ENCODE assay signal across 8 cellular contexts in the genomic region with DNA sequence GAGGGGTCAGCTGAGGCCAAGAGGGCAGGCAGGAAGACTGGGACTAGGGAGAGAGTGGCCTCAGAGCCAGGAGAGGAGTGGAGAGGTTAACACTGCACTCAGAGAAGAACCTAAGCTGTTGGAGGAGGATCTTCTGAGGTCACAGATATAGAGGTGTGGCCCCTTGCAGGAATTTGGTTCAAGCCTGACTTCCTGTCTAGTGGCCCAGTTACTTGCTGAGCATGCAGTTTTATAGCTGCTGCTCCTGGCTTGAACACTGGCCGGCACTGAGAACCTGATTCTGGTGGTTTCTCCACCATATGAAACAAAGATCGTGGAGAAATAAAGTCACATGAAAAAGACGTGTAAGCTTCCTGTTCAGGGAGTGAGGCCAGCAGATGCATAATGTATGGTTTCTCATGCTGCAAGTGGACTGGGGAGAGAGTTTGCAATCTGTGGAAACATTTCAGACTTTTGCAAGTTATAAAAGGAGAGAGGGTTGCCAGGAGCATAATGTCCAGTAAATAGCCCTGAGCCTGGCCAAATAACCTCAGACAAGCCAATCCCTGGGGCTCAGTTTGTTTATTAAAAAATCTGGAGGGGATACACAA.
DNase-seq lines count a peak whose midpoint lies in the region; ATAC-seq, FAIRE-seq and TF ChIP-seq lines count a peak whose summit lies in the region.

No MANE protein-coding gene starts in this region.

- no peak overlapping the region for H3K27ac ChIP-seq in CD4-positive, alpha-beta memory T cell (ENCODE audit: low read depth, low read length)
- H3K27ac ChIP-seq in pancreas: peak overlapping the region in 1 of 4 donors; percentile 20

- CTCF ChIA-PET in CD4-positive, alpha-beta memory T cell (lab: Charles Lee; ENCODE audit: partially characterized antibody): interaction anchor here (1.1 kb wide), 1 partner anchor 13 kb away, joined by 3 read pairs; no protein-coding TSS in a partner anchor
- CTCF ChIA-PET in WTC11 (lab: Charles Lee): no interaction called here

- H3K27ac Mint-ChIP-seq in CD4-positive, alpha-beta memory T cell: peak overlapping the region; percentile 43 to 93 (median 90)
- peak overlapping the region; percentile 83 to 88 (median 84) for H3K27ac Mint-ChIP-seq in IgD-negative memory B cell
- peak overlapping the region; percentile 83 to 86 for H3K27ac Mint-ChIP-seq in effector memory CD8-positive, alpha-beta T cell
- no peak overlapping the region for H3K27ac Mint-ChIP-seq in WTC11

- FAIRE-seq in pancreas (lab: Jason Lieb, UNC): no peak
- no peak for FAIRE-seq in D721Med (lab: Jason Lieb, UNC)

- H3K27me3 Mint-ChIP-seq in CD4-positive, alpha-beta memory T cell: no peaks in the 10 kb centered on the region
- H3K27me3 Mint-ChIP-seq in IgD-negative memory B cell (no peaks in the 10 kb centered on the region), WTC11 (ENCODE audit: low read depth) (no peaks in the 10 kb centered on the region)
- H3K27me3 Mint-ChIP-seq in effector memory CD8-positive, alpha-beta T cell: no peaks in the 10 kb centered on the region

- no peak for TF ChIP-seq CTCF in pancreas (IDR thresholded peaks at IDR 0.05)
- no peak for TF ChIP-seq CTCF in D721Med (IDR thresholded peaks at IDR 0.05; ENCODE audit: insufficient read depth, missing control alignments)
- TF ChIP-seq CTCF in WTC11 (IDR thresholded peaks at IDR 0.05): no peak

- peaks cover 24 to 49% (median 40%) of the 10 kb centered on the region in 4 donors for H3K4me1 Mint-ChIP-seq in CD4-positive, alpha-beta memory T cell
- H3K4me1 Mint-ChIP-seq in IgD-negative memory B cell (peaks cover 40 to 44% (median 41%) of the 10 kb centered on the region in 3 donors), WTC11 (peaks cover 2% of the 10 kb centered on the region)
- peaks cover 50 to 56% of the 10 kb centered on the region in 2 donors for H3K4me1 Mint-ChIP-seq in effector memory CD8-positive, alpha-beta T cell (ENCODE audit: low read depth in 2 of 2)

- H3K36me3 ChIP-seq in CD4-positive, alpha-beta memory T cell (ENCODE audit: insufficient read depth, low read length): no peaks in the 10 kb centered on the region
- H3K36me3 ChIP-seq in pancreas: no peaks in the 10 kb centered on the region

- peak overlapping the region in 7 of 8 donors; percentile 40 to 80 (median 75) for H3K4me3 Mint-ChIP-seq in CD4-positive, alpha-beta memory T cell
- H3K4me3 Mint-ChIP-seq in IgD-negative memory B cell (peak overlapping the region in 3 of 4 donors; percentile 59 to 86 (median 62)), WTC11 (no peak overlapping the region)
- H3K4me3 Mint-ChIP-seq in effector memory CD8-positive, alpha-beta T cell: peak overlapping the region; percentile 59

- no peaks in the 10 kb centered on the region for H3K9me3 ChIP-seq in CD4-positive, alpha-beta memory T cell (ENCODE audit: control insufficient read depth in 1 of 2, low read length in 2 of 2)
- H3K9me3 ChIP-seq in pancreas: no peaks in the 10 kb centered on the region

- POLR2A ChIA-PET in CD4-positive, alpha-beta memory T cell (lab: Charles Lee; ENCODE audit: partially characterized antibody): interaction anchor here (1.1 to 1.6 kb wide), 2 partner anchors 35 to 83 kb away, joined by 3 to 6 read pairs; a partner anchor contains a TSS
- POLR2A ChIA-PET in WTC11 (lab: Charles Lee): no interaction called here

- H3K27me3 ChIP-seq in CD4-positive, alpha-beta memory T cell (ENCODE audit: insufficient read depth, low read length): no peaks in the 10 kb centered on the region
- H3K27me3 ChIP-seq in pancreas: no peaks in the 10 kb centered on the region

- peaks cover 3 to 13% of the 10 kb centered on the region in 2 donors for H3K36me3 Mint-ChIP-seq in CD4-positive, alpha-beta memory T cell
- peaks cover 6% of the 10 kb centered on the region for H3K36me3 Mint-ChIP-seq in IgD-negative memory B cell
- peaks cover 10% of the 10 kb centered on the region for H3K36me3 Mint-ChIP-seq in effector memory CD8-positive, alpha-beta T cell (ENCODE audit: insufficient read depth)
- H3K36me3 Mint-ChIP-seq in WTC11: no peaks in the 10 kb centered on the region

- no peak overlapping the region for H3K4me3 ChIP-seq in CD4-positive, alpha-beta memory T cell (ENCODE audit: low read length in 2 of 2)
- no peak overlapping the region for H3K4me3 ChIP-seq in pancreas

- peaks cover 0 to 3% (median 0%) of the 10 kb centered on the region in 8 donors for H3K9me3 Mint-ChIP-seq in CD4-positive, alpha-beta memory T cell
- no peaks in the 10 kb centered on the region for H3K9me3 Mint-ChIP-seq in IgD-negative memory B cell
- no peaks in the 10 kb centered on the region for H3K9me3 Mint-ChIP-seq in effector memory CD8-positive, alpha-beta T cell
- H3K9me3 Mint-ChIP-seq in WTC11: no peaks in the 10 kb centered on the region

- ATAC-seq in GM19452 (IDR thresholded peaks at IDR 0.05; ENCODE audit: unreplicated experiment): peak; percentile 68
- ATAC-seq in effector memory CD8-positive, alpha-beta T cell (replicated peaks): peak; percentile 96
- peak in 3 of 4 donors; percentile 55 to 69 (median 64) for ATAC-seq in pancreas
- ATAC-seq in WTC11: no peak

- WGBS in pancreas, 2 donors: 39 to 56% methylated on average over 3 of the region's 3 CpGs

- DNase-seq in CD4-positive, alpha-beta memory T cell: peak in 4 of 5 donors; percentile 12 to 25 (median 17)
- peak; percentile 5 to 14 (median 5) for DNase-seq in effector memory CD8-positive, alpha-beta T cell
- DNase-seq in pancreas: peak in 1 of 6 donors; percentile 25
- no peak for DNase-seq in SKM-1 (lab: John Stamatoyannopoulos, UW; ENCODE audit: unreplicated experiment)
- no peak for DNase-seq in D721Med (ENCODE audit: insufficient read length, low spot score)
- no peak for DNase-seq in WTC11 (ENCODE audit: low spot score)

- peaks cover 30% of the 10 kb centered on the region for H3K4me1 ChIP-seq in CD4-positive, alpha-beta memory T cell (ENCODE audit: insufficient read depth, low read length)
- H3K4me1 ChIP-seq in pancreas: peaks cover 10 to 21% (median 11%) of the 10 kb centered on the region in 3 donors

- intact Hi-C loops in CD4-positive, alpha-beta memory T cell (cut with micrococcal nuclease): no loop called here
- intact Hi-C loops in pancreas (cut with DNase I): no loop called here

TF ChIP-seq in WTC11, 78 proteins besides CTCF, POLR2A, EP300 and RAD21:
- TF ChIP-seq, protein P1, sequence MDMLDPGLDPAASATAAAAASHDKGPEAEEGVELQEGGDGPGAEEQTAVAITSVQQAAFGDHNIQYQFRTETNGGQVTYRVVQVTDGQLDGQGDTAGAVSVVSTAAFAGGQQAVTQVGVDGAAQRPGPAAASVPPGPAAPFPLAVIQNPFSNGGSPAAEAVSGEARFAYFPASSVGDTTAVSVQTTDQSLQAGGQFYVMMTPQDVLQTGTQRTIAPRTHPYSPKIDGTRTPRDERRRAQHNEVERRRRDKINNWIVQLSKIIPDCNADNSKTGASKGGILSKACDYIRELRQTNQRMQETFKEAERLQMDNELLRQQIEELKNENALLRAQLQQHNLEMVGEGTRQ (CRISPR knock-in tag; IDR thresholded peaks at IDR 0.05): no peak
- no peak for TF ChIP-seq ZNF263 (CRISPR knock-in tag; IDR thresholded peaks at IDR 0.05; ENCODE audit: low read depth)
- no peak for TF ChIP-seq ESRRA (CRISPR knock-in tag; IDR thresholded peaks at IDR 0.05; ENCODE audit: borderline replicate concordance)
- no peak for TF ChIP-seq FOXP1 (CRISPR knock-in tag; IDR thresholded peaks at IDR 0.05; ENCODE audit: borderline replicate concordance)
- TF ChIP-seq, protein P2, sequence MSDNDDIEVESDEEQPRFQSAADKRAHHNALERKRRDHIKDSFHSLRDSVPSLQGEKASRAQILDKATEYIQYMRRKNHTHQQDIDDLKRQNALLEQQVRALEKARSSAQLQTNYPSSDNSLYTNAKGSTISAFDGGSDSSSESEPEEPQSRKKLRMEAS (CRISPR knock-in tag; IDR thresholded peaks at IDR 0.05): no peak
- no peak for TF ChIP-seq ETV6 (CRISPR knock-in tag; IDR thresholded peaks at IDR 0.05)
- TF ChIP-seq JUN (CRISPR knock-in tag; IDR thresholded peaks at IDR 0.05): no peak
- TF ChIP-seq TP53 (CRISPR knock-in tag; IDR thresholded peaks at IDR 0.05): no peak
- TF ChIP-seq, protein P3, sequence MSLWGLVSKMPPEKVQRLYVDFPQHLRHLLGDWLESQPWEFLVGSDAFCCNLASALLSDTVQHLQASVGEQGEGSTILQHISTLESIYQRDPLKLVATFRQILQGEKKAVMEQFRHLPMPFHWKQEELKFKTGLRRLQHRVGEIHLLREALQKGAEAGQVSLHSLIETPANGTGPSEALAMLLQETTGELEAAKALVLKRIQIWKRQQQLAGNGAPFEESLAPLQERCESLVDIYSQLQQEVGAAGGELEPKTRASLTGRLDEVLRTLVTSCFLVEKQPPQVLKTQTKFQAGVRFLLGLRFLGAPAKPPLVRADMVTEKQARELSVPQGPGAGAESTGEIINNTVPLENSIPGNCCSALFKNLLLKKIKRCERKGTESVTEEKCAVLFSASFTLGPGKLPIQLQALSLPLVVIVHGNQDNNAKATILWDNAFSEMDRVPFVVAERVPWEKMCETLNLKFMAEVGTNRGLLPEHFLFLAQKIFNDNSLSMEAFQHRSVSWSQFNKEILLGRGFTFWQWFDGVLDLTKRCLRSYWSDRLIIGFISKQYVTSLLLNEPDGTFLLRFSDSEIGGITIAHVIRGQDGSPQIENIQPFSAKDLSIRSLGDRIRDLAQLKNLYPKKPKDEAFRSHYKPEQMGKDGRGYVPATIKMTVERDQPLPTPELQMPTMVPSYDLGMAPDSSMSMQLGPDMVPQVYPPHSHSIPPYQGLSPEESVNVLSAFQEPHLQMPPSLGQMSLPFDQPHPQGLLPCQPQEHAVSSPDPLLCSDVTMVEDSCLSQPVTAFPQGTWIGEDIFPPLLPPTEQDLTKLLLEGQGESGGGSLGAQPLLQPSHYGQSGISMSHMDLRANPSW (CRISPR knock-in tag; conservative IDR thresholded peaks at IDR 0.05; ENCODE audit: low read depth): no peak
- no peak for TF ChIP-seq NR1H2 (CRISPR knock-in tag; IDR thresholded peaks at IDR 0.05)
- TF ChIP-seq ZNF416 (CRISPR knock-in tag; IDR thresholded peaks at IDR 0.05): no peak
- no peak for TF ChIP-seq ZNF138 (CRISPR knock-in tag; conservative IDR thresholded peaks at IDR 0.05)
- TF ChIP-seq, protein P4, sequence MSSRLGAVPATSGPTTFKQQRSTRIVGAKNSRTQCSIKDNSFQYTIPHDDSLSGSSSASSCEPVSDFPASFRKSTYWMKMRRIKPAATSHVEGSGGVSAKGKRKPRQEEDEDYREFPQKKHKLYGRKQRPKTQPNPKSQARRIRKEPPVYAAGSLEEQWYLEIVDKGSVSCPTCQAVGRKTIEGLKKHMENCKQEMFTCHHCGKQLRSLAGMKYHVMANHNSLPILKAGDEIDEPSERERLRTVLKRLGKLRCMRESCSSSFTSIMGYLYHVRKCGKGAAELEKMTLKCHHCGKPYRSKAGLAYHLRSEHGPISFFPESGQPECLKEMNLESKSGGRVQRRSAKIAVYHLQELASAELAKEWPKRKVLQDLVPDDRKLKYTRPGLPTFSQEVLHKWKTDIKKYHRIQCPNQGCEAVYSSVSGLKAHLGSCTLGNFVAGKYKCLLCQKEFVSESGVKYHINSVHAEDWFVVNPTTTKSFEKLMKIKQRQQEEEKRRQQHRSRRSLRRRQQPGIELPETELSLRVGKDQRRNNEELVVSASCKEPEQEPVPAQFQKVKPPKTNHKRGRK (CRISPR knock-in tag; IDR thresholded peaks at IDR 0.05; ENCODE audit: borderline replicate concordance): no peak

Comparison
In these comparisons a context has a peak if more than half of its experiments do, and no peak if none do; other contexts are left out.
1. DNase-seq: peak in CD4-positive, alpha-beta memory T cell (4 of 5) and effector memory CD8-positive, alpha-beta T cell (3 of 3); none in SKM-1 (single experiment), D721Med (single experiment) and WTC11 (single experiment).